ENCODE assay signal across 20 cellular contexts in the genomic region with DNA sequence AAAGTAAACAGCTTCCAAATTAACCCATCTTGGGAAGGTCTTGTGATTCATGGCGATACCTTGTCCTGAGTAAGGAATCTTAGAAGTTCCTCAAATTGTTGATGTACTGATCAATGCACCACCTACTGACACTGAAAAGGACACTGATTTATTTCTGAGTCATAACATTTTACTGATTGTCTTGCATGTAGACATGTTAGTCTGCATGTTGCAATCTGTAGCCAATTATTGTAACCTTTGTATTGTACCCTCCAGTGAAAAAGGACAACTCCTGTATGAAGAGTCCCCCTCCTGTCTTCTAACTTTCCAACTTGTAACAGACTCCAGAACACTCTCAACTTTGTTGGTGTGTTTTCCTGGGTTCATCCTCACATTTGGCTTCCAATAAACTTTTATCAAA. TPM values are rescaled to one million over a fixed set of nuclear protein-coding genes. Genes with fewer than 3 reads are reported as not detected.
DNase-seq lines count a peak whose midpoint lies in the region; ATAC-seq, FAIRE-seq and TF ChIP-seq lines count a peak whose summit lies in the region.
"Had no signal": no experiment of that assay in that cellular context is flagged by ENCODE, and none has a peak within 500 bp of the region (broad histone marks: within the 10 kb centered on the region; RNA-seq: fewer than 3 reads in every experiment).

No MANE protein-coding gene starts in this region.

- H3K9me3 ChIP-seq in A549 (no peaks in the 10 kb centered on the region), K562 (replicated peaks; ENCODE audit: control insufficient read depth, insufficient read depth, low read depth, low read length) (no peaks in the 10 kb centered on the region; the same call in 1 of the 2 replicates), neutrophil (no peaks in the 10 kb centered on the region)

- H3K79me2 ChIP-seq in K562 (ENCODE audit: control insufficient read depth, insufficient read depth, low read length) = no peaks in the 10 kb centered on the region

- no peak for ATAC-seq in A549
- no peak for ATAC-seq in K562
- ATAC-seq in GM19351 (IDR thresholded peaks at IDR 0.05; ENCODE audit: unreplicated experiment) = no peak

- H3K27ac ChIP-seq in A549 = peak overlapping the region in 1 of 2 experiments; percentile 32; a peak in 2 of 6 replicates
- no peak overlapping the region for H3K27ac ChIP-seq in K562 (ENCODE audit: extremely low read depth, low read depth, low read length)
- H3K27ac ChIP-seq in neutrophil = peak overlapping the region; percentile 74

- 97% methylated on average over 1 of the region's 1 CpG for WGBS in A549 (ENCODE audit: missing lambda C conversion rate)
- WGBS in K562 (ENCODE audit: insufficient coverage, low coverage, missing lambda C conversion rate) = 68% methylated on average over 1 of the region's 1 CpG

- BruUV-seq in K562 (replicated peaks; lab: Mats Ljungman, UMichigan) = no TSS peak

- TF ChIP-seq CTCF in A549 (IDR thresholded peaks at IDR 0.05) (no peak), K562 (IDR thresholded peaks at IDR 0.05 in 2 of 3, conservative IDR thresholded peaks at IDR 0.05 in 1 of 3; ENCODE audit: insufficient read depth in 2 of 3, low read depth in 1 of 3, low read length in 3 of 3) (no peak), neutrophil (IDR thresholded peaks at IDR 0.05) (no peak)

- H3K4me1 ChIP-seq in A549 = peaks cover 12% of the 10 kb centered on the region; the same call in 2 of the 3 replicates
- peaks cover 0 to 5% of the 10 kb centered on the region in 2 experiments; a peak in 2 of 5 replicates for H3K4me1 ChIP-seq in K562 (replicated peaks in 1 of 2; ENCODE audit: control insufficient read depth in 2 of 2, insufficient read depth in 2 of 2, low read length in 2 of 2)
- H3K4me1 ChIP-seq in neutrophil (ENCODE audit: control insufficient read depth in 1 of 2, insufficient read depth in 1 of 2, low read depth in 1 of 2, low read length in 1 of 2) = peaks cover 0 to 19% of the 10 kb centered on the region in 2 experiments

- DNase-seq in A549 (ENCODE audit: low read depth in 1 of 2, low spot score in 1 of 2) = no peak
- DNase-seq in ELR (ENCODE audit: low read depth) = peak; percentile 15
- DNase-seq in K562 (ENCODE audit: extremely low read depth in 1 of 4, low spot score in 3 of 4) = no peak
- DNase-seq in KG1 (lab: John Stamatoyannopoulos, UW) = no peak
- DNase-seq in HuH-7 (ENCODE audit: low spot score) = no peak
- DNase-seq: Caco-2; CD4-positive, alpha-beta memory T cell; DMS 273 treated with DMSO at 0.1 percent for 48 hours; DMS79 treated with DMSO at 0.1 percent for 48 hours; GOT3; KBM-7; NCI-H1105 treated with DMSO at 0.1 percent for 48 hours; NCI-H1694; NCI-H2081; NCI-H2171; NCI-H345; NCI-H524 treated with DMSO at 0.1 percent for 48 hours had no signal

- no peaks in the 10 kb centered on the region for H4K20me1 ChIP-seq in K562 (replicated peaks; ENCODE audit: control insufficient read depth, insufficient read depth, low read length)

- no peak overlapping the region for H2AFZ ChIP-seq in K562 (ENCODE audit: low read depth, low read length)

- H3K9me1 ChIP-seq in K562 (ENCODE audit: control insufficient read depth, insufficient read depth, low read length) = no peaks in the 10 kb centered on the region

- H3K4me3 ChIP-seq in A549 = no peak overlapping the region
- no peak overlapping the region for H3K4me3 ChIP-seq in K562
- H3K4me3 ChIP-seq in neutrophil (ENCODE audit: low read depth in 1 of 2, low read length in 1 of 2) = no peak overlapping the region
- H3K4me3 ChIP-seq: GM12878 had no signal

- in situ Hi-C loops in K562 (cut with MboI) = no loop called here

- no peak for TF ChIP-seq POLR2A in A549 (IDR thresholded peaks at IDR 0.05; ENCODE audit: low read length)
- no peak for TF ChIP-seq POLR2A in K562 (conservative IDR thresholded peaks at IDR 0.05)

- CTCF ChIA-PET in A549 (lab: Yijun Ruan, JAX) = interaction anchor here (1.0 to 1.2 kb wide), 2 partner anchors 13 to 81 kb away, joined by 3 read pairs; no protein-coding TSS in a partner anchor
- CTCF ChIA-PET in K562 (lab: Yijun Ruan, JAX; ENCODE audit: low intra/inter-chr PET ratio) = no interaction called here

- no peak overlapping the region for H3K9ac ChIP-seq in K562 (ENCODE audit: insufficient read depth in 1 of 2, low read depth in 2 of 2, low read length in 2 of 2)

- no peak overlapping the region for H3K4me2 ChIP-seq in A549
- H3K4me2 ChIP-seq in K562 (ENCODE audit: insufficient read depth, low read length) = no peak overlapping the region

- TF ChIP-seq RAD21 in A549 (conservative IDR thresholded peaks at IDR 0.05 in 1 of 2, IDR thresholded peaks at IDR 0.05 in 1 of 2) (no peak), K562 (CRISPR knock-in tag; conservative IDR thresholded peaks at IDR 0.05 in 1 of 2, IDR thresholded peaks at IDR 0.05 in 1 of 2) (no peak)

- TF ChIP-seq EP300 in A549 (IDR thresholded peaks at IDR 0.05) (no peak), K562 (IDR thresholded peaks at IDR 0.05; ENCODE audit: low read length) (no peak)

- H3K27me3 ChIP-seq in K562 (ENCODE audit: control insufficient read depth in 2 of 2, insufficient read depth in 2 of 2, low read length in 2 of 2) = no peaks in the 10 kb centered on the region
- no peaks in the 10 kb centered on the region for H3K27me3 ChIP-seq in neutrophil

- POLR2A ChIA-PET in A549 (lab: Yijun Ruan, JAX) = no interaction called here
- POLR2A ChIA-PET in K562 (lab: Yijun Ruan, JAX) = interaction anchor here (2.7 kb wide), 1 partner anchor 9 kb away, joined by 10 read pairs; no protein-coding TSS in a partner anchor

- no peaks in the 10 kb centered on the region; the same call in 2 of the 3 replicates for H3K36me3 ChIP-seq in K562 (ENCODE audit: control insufficient read depth, insufficient read depth, low read length)
- H3K36me3 ChIP-seq in neutrophil = peaks cover 7% of the 10 kb centered on the region

- intact Hi-C loops in K562 (cut with micrococcal nuclease) = no loop called here

- FAIRE-seq in A549 (lab: Jason Lieb, UNC) = peak; percentile 28
- peak; percentile 26 for FAIRE-seq in K562 (lab: Jason Lieb, UNC)
- FAIRE-seq: GM12878 had no signal

TF ChIP-seq in A549, 52 proteins besides CTCF, POLR2A, EP300 and RAD21 (continues in another document):
- TF ChIP-seq ESRRA (IDR thresholded peaks at IDR 0.05; ENCODE audit: borderline replicate concordance, low read length) (no peak), ZC3H11A (IDR thresholded peaks at IDR 0.05) (no peak), TP53 (CRISPR knock-in tag; IDR thresholded peaks at IDR 0.05) (no peak)

TF ChIP-seq in K562, 482 proteins besides CTCF, POLR2A, EP300 and RAD21 (continues in another document):
- TF ChIP-seq ETV5 (CRISPR knock-in tag; IDR thresholded peaks at IDR 0.05; ENCODE audit: low read depth) (no peak), SNIP1 (IDR thresholded peaks at IDR 0.05; ENCODE audit: low read depth) (no peak)

RNA-seq across cellular contexts. Expression of a gene that starts 15.9 kb away (rescaled TPM):
- polyA plus RNA-seq in A549 (2011; rRNA removed) (35.3 and 44.8 TPM in 2 replicates), A549 (2017; fragmentation: RNase III; extraction: RNeasy Plus Mini Kit Qiagen cat#74134 plus additional on column Dnase treatment) (27.4 to 33.2 TPM (median 28.4 TPM) in 3 replicates), K562 (2011; rRNA removed) (16.6 and 18.9 TPM in 2 replicates), K562 (2014; fragmentation: Illumina TruSeq; extraction: Trizol) (12.5 and 15.7 TPM in 2 replicates), K562 (2014; fragmentation: Nextera tagmentation; extraction: Ambion mirVana) (1 to 10 TPM; 3.0 to 3.3 TPM), K562 (2014; rRNA removed) (8.4 and 9.0 TPM in 2 replicates)
- polyA plus RNA-seq in A549 (2012; cell fraction: cytosol; rRNA removed) = 28.3 and 41.2 TPM in 2 replicates
- polyA plus RNA-seq in A549 (2012; cell fraction: nucleus; rRNA removed) = 102 and 117 TPM in 2 replicates
- 69.1 and 93.8 TPM in 2 replicates for polyA minus RNA-seq in A549 (2011; rRNA and poly(A)+ RNA removed)
- total RNA-seq in K562 (2011; cell fraction: chromatin; rRNA removed; ENCODE audit: low replicate concordance) = 50.2 and 52.9 TPM in 2 replicates
- total RNA-seq in K562 (2011; cell fraction: nucleolus; rRNA removed) = 43.7 and 56.8 TPM in 2 replicates
- total RNA-seq in K562 (2011; cell fraction: nucleoplasm; rRNA removed) = 53.5 and 62.8 TPM in 2 replicates
- total RNA-seq in K562 (2014; rRNA removed) (7.0 and 9.9 TPM in 2 replicates), K562 (2014; rRNA removed; fragmentation: Illumina TruSeq; extraction: Trizol) (7.3 and 8.3 TPM in 2 replicates), K562 (2015; rRNA removed; fragmentation: Illumina TruSeq; extraction: Trizol) (6.3 and 6.9 TPM in 2 replicates), K562 (2021) (11.5 and 13.3 TPM in 2 replicates)
- 19.7 and 24.6 TPM in 2 replicates for polyA plus RNA-seq in K562 (2011; cell fraction: cytosol; rRNA removed)
- 77.0 and 105 TPM in 2 replicates for polyA plus RNA-seq in K562 (2011; cell fraction: nucleus; rRNA removed)
- polyA plus RNA-seq in K562 (2012) = 5.5 and 7.3 TPM in 2 replicates
- 15.8 TPM in 2 replicates for polyA minus RNA-seq in K562 (2011; rRNA and poly(A)+ RNA removed)
- polyA minus RNA-seq in K562 (2011; cell fraction: cytosol; rRNA and poly(A)+ RNA removed) = 8.6 and 11.3 TPM in 2 replicates
- 15.1 and 16.0 TPM in 2 replicates for polyA minus RNA-seq in K562 (2011; cell fraction: nucleus; rRNA and poly(A)+ RNA removed)

RNA-seq across cellular contexts. Expression of a gene that starts 59.4 kb away (rescaled TPM):
- polyA plus RNA-seq in A549 (2011; rRNA removed) = 4.1 and 4.6 TPM in 2 replicates
- polyA plus RNA-seq in A549 (2012; cell fraction: cytosol; rRNA removed) = 2.1 and 3.2 TPM in 2 replicates
- polyA plus RNA-seq in A549 (2012; cell fraction: nucleus; rRNA removed) = 8.2 and 10.1 TPM in 2 replicates
- polyA plus RNA-seq in A549 (2017; fragmentation: RNase III; extraction: RNeasy Plus Mini Kit Qiagen cat#74134 plus additional on column Dnase treatment) = 3.2 to 4.2 TPM (median 3.6 TPM) in 3 replicates
- polyA minus RNA-seq in A549 (2011; rRNA and poly(A)+ RNA removed) = 5.6 and 6.8 TPM in 2 replicates
- total RNA-seq in K562 (2011; cell fraction: chromatin; rRNA removed; ENCODE audit: low replicate concordance) = 10.8 and 13.1 TPM in 2 replicates
- total RNA-seq in K562 (2011; cell fraction: nucleolus; rRNA removed) = 15.8 and 21.3 TPM in 2 replicates
- 10.2 and 12.6 TPM in 2 replicates for total RNA-seq in K562 (2011; cell fraction: nucleoplasm; rRNA removed)
- 6.5 and 7.9 TPM in 2 replicates for total RNA-seq in K562 (2014; rRNA removed)
- total RNA-seq in K562 (2014; rRNA removed; fragmentation: Illumina TruSeq; extraction: Trizol) = 5.7 and 6.2 TPM in 2 replicates
- total RNA-seq in K562 (2015; rRNA removed; fragmentation: Illumina TruSeq; extraction: Trizol) = 4.5 and 4.8 TPM in 2 replicates
- 7.6 and 9.6 TPM in 2 replicates for total RNA-seq in K562 (2021)
- 5.2 and 9.5 TPM in 2 replicates for polyA plus RNA-seq in K562 (2011; rRNA removed)
- 3.8 and 8.4 TPM in 2 replicates for polyA plus RNA-seq in K562 (2011; cell fraction: cytosol; rRNA removed)
- polyA plus RNA-seq in K562 (2011; cell fraction: nucleus; rRNA removed) = 9.1 and 22.6 TPM in 2 replicates
- 1.1 and 2.8 TPM in 2 replicates for polyA plus RNA-seq in K562 (2012)
- 5.8 and 6.1 TPM in 2 replicates for polyA plus RNA-seq in K562 (2014; fragmentation: Illumina TruSeq; extraction: Trizol)
- polyA plus RNA-seq in K562 (2014; fragmentation: Nextera tagmentation; extraction: Ambion mirVana) = 1 to 10 TPM; 2.7 to 2.9 TPM
- polyA plus RNA-seq in K562 (2014; rRNA removed) = 6.0 and 7.0 TPM in 2 replicates
- 4.2 and 9.2 TPM in 2 replicates for polyA minus RNA-seq in K562 (2011; rRNA and poly(A)+ RNA removed)
- polyA minus RNA-seq in K562 (2011; cell fraction: cytosol; rRNA and poly(A)+ RNA removed) = 4.4 and 7.5 TPM in 2 replicates
- polyA minus RNA-seq in K562 (2011; cell fraction: nucleus; rRNA and poly(A)+ RNA removed) = 7.0 and 13.3 TPM in 2 replicates
- polyA plus RNA-seq: CD4-positive, alpha-beta memory T cell had no signal
